In the genomic region with DNA sequence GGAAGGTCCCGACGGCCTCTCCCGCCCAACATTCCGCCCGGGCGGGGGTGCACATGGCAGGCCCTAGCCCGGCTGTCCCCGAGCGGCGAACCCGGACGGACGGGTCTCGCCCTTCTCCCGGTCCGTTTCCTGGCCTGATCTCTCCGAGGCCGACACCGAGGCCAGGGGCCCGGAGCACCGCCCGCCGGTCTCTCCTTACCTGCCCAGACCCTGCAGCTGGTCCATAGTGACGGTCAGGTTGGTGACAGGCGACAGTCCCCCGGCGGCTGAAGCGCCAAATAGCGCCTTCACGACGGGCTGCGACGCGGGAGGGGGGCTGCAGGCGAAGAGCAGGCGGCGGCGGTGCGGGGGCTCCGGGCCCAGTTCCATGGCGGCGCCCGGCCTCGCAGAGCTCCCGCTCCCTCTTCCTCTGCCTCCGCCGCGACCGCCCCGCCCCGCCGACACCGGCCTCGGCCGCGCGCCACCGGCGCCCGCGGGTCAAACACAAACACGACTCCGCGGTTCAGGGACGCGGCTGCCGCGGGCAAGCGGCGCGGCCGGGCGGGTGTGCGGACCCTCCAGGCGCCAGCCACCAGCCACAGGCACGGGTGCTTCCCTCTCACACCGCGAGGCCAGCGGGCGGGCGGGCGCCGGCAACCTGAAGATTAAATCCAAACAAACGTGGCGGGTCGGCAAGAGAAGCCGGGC, we compare ENCODE assay signal across 8 cellular contexts. TPM values are rescaled to one million over a fixed set of nuclear protein-coding genes. Genes with fewer than 3 reads are reported as not detected.
DNase-seq lines count a peak whose midpoint lies in the region; ATAC-seq, FAIRE-seq and TF ChIP-seq lines count a peak whose summit lies in the region.

No MANE protein-coding gene starts in this region.

- 0 to 2% methylated on average over 7 to 8 of the region's 87 CpGs for WGBS in esophagus squamous epithelium, 2 donors
- 0% methylated on average over 49 to 87 of the region's 87 CpGs for WGBS in aorta, 2 donors

- H3K27ac ChIP-seq in WERI-Rb-1 (peak overlapping the region; percentile 92), esophagus squamous epithelium (peak overlapping the region; percentile 7 to 82 (median 68)), aorta (ENCODE audit: low read depth in 1 of 2, low read length in 2 of 2) (peak overlapping the region in 1 of 2 donors; percentile 31)

- DNase-seq in CD14-positive monocyte (ENCODE audit: low spot score): no peak
- peak; percentile 17 for DNase-seq in WERI-Rb-1
- peak; percentile 19 for DNase-seq in esophagus squamous epithelium (lab: John Stamatoyannopoulos, UW)
- peak; percentile 77 for DNase-seq in nephron progenitor cell
- DNase-seq in aorta: peak; percentile 52 to 86
- no peak for DNase-seq in GM19239 (ENCODE audit: insufficient read length, low spot score)

- H3K4me3 Mint-ChIP-seq in CD14-positive monocyte (peak overlapping the region; percentile 88), nephron progenitor cell (peak overlapping the region; percentile 95)

- H3K9me3 ChIP-seq in WERI-Rb-1 (ENCODE audit: severe bottlenecking) (no peaks in the 10 kb centered on the region), esophagus squamous epithelium (no peaks in the 10 kb centered on the region), aorta (ENCODE audit: control insufficient read depth, low read length) (no peaks in the 10 kb centered on the region)

- H3K36me3 ChIP-seq in WERI-Rb-1: peaks cover 48% of the 10 kb centered on the region
- H3K36me3 ChIP-seq in esophagus squamous epithelium: peaks cover 0 to 11% (median 0%) of the 10 kb centered on the region in 3 donors
- H3K36me3 ChIP-seq in aorta (ENCODE audit: control insufficient read depth in 1 of 2, insufficient read depth in 2 of 2, low read length in 1 of 2): no peaks in the 10 kb centered on the region

- intact Hi-C loops in CD14-positive monocyte (cut with micrococcal nuclease) (loop anchor here (5.0 to 10.0 kb wide), 2 partner anchors 55 to 257 kb away; a partner anchor contains a TSS), esophagus squamous epithelium (cut with DNase I) (no loop called here), aorta (cut with DNase I) (no loop called here)

- H3K36me3 Mint-ChIP-seq in CD14-positive monocyte: peaks cover 3 to 19% of the 10 kb centered on the region in 2 donors
- peaks cover 31% of the 10 kb centered on the region for H3K36me3 Mint-ChIP-seq in nephron progenitor cell (ENCODE audit: low read depth)

- no peak for FAIRE-seq in GM19239 (lab: Jason Lieb, UNC)

- peaks cover 0 to 2% (median 0%) of the 10 kb centered on the region in 3 donors for H3K27me3 Mint-ChIP-seq in CD14-positive monocyte (ENCODE audit: low read depth in 3 of 3)
- H3K27me3 Mint-ChIP-seq in nephron progenitor cell (ENCODE audit: low read depth, poor library complexity): peaks cover 3% of the 10 kb centered on the region

- H3K9me3 Mint-ChIP-seq in CD14-positive monocyte: no peaks in the 10 kb centered on the region
- H3K9me3 Mint-ChIP-seq in nephron progenitor cell: no peaks in the 10 kb centered on the region

- peaks cover 11 to 22% (median 14%) of the 10 kb centered on the region in 3 donors for H3K4me1 ChIP-seq in esophagus squamous epithelium
- H3K4me1 ChIP-seq in aorta (ENCODE audit: control insufficient read depth in 1 of 2, insufficient read depth in 2 of 2, low read length in 2 of 2): no peaks in the 10 kb centered on the region

- H3K4me3 ChIP-seq in WERI-Rb-1 (ENCODE audit: low read depth, low read length): peak overlapping the region; percentile 95
- peak overlapping the region; percentile 66 to 83 (median 73) for H3K4me3 ChIP-seq in esophagus squamous epithelium
- peak overlapping the region; percentile 7 to 45 for H3K4me3 ChIP-seq in aorta (ENCODE audit: low read length in 2 of 2)

- H3K4me1 Mint-ChIP-seq in CD14-positive monocyte: peaks cover 15% of the 10 kb centered on the region
- peaks cover 32% of the 10 kb centered on the region for H3K4me1 Mint-ChIP-seq in nephron progenitor cell

- ATAC-seq in GM19324 (IDR thresholded peaks at IDR 0.05; ENCODE audit: low FRiP score, unreplicated experiment) (peak; percentile 41), HG03280 (IDR thresholded peaks at IDR 0.05; ENCODE audit: unreplicated experiment) (peak; percentile 23), aorta (ENCODE audit: low FRiP score) (peak; percentile 76)

- TF ChIP-seq CTCF in CD14-positive monocyte (IDR thresholded peaks at IDR 0.05): no peak
- TF ChIP-seq CTCF in WERI-Rb-1 (IDR thresholded peaks at IDR 0.05; ENCODE audit: low read depth, low read length): no peak
- TF ChIP-seq CTCF in esophagus squamous epithelium (IDR thresholded peaks at IDR 0.05): no peak
- TF ChIP-seq CTCF in nephron progenitor cell (IDR thresholded peaks at IDR 0.05): no peak

- TF ChIP-seq POLR2A in esophagus squamous epithelium (IDR thresholded peaks at IDR 0.05): no peak

- H3K27me3 ChIP-seq in WERI-Rb-1 (ENCODE audit: insufficient read depth, low read depth, severe bottlenecking): no peaks in the 10 kb centered on the region
- H3K27me3 ChIP-seq in esophagus squamous epithelium: no peaks in the 10 kb centered on the region
- H3K27me3 ChIP-seq in aorta (ENCODE audit: control insufficient read depth in 1 of 2, insufficient read depth in 2 of 2, low read length in 1 of 2): no peaks in the 10 kb centered on the region

- H3K27ac Mint-ChIP-seq in CD14-positive monocyte: no peak overlapping the region
- peak overlapping the region; percentile 85 for H3K27ac Mint-ChIP-seq in nephron progenitor cell

RNA-seq across cellular contexts. Expression of a gene that starts 0.5 kb away (rescaled TPM):
- under 1 TPM in 1 of 2 donors, not detected in 1; 0.39 TPM for polyA plus RNA-seq in CD14-positive monocyte
- 10 to 100 TPM in 1 of 4 donors, 1 to 10 TPM in 3; 2.7 to 14.2 (median 7.0) TPM for total RNA-seq in esophagus squamous epithelium
- under 1 TPM; 0.52 to 0.57 TPM for total RNA-seq in aorta
- 1 to 10 TPM in 1 of 2 donors, under 1 TPM in 1; 0.08 to 1.8 TPM for polyA plus RNA-seq in aorta

RNA-seq across cellular contexts. Expression of a gene that starts 35.6 kb away (rescaled TPM):
- polyA plus RNA-seq in CD14-positive monocyte: 1 to 10 TPM; 3.4 to 5.1 TPM
- total RNA-seq in esophagus squamous epithelium: under 1 TPM in 1 of 4 donors, not detected in 3; 0.76 TPM
- under 1 TPM; 0.65 to 0.90 TPM for total RNA-seq in aorta
- polyA plus RNA-seq in aorta: 1 to 10 TPM in 1 of 2 donors, not detected in 1; 4.0 TPM

RNA-seq across cellular contexts. Expression of a gene that starts 53.2 kb away (rescaled TPM):
- polyA plus RNA-seq in CD14-positive monocyte (1 to 10 TPM; 1.6 TPM), aorta (1 to 10 TPM; 2.5 to 6.7 TPM)
- total RNA-seq in esophagus squamous epithelium (10 to 100 TPM in 2 of 4 donors, 1 to 10 TPM in 2; 6.4 to 15.6 (median 10.8) TPM), aorta (10 to 100 TPM in 1 of 2 donors, 1 to 10 TPM in 1; 7.1 to 19.4 TPM)

Comparison
In these comparisons a context has a peak if more than half of its experiments do, and no peak if none do; other contexts are left out.
1. DNase-seq: peak in WERI-Rb-1 (single experiment), esophagus squamous epithelium (single experiment), nephron progenitor cell (single experiment) and aorta (2 of 2); none in CD14-positive monocyte (single experiment) and GM19239 (single experiment).
2. ATAC-seq: peak in every context shown above with its lines; median percentile 76 in aorta; 41 in GM19324; 23 in HG03280.
3. H3K4me3 ChIP-seq: peak in every context shown above with its lines; median percentile 95 in WERI-Rb-1; 73 in esophagus squamous epithelium; 26 in aorta.
4. intact Hi-C loops: an anchor here in CD14-positive monocyte (5.0 to 10.0 kb wide); none called in esophagus squamous epithelium and aorta.